In the genomic region with DNA sequence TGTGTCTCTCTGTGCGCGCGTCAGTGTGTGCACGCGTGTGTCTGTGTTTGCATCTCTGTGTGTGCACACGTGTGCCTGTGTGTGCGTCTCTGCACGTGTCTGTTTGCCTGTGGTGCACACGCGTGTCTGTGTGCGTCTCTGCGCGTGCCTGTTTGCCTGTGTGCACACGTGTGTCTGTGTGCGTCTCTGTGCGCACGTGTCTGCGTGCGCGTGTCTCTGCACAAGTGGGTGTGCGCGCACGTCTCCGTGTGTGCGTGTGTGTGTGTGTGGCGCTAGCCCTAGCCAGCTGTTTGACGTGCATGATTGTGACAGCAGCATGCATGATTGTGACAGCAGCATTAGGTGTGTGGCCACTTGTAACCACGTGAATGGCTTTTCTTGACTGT, we compare ENCODE assay signal across 10 cellular contexts. TPM values are rescaled to one million over a fixed set of nuclear protein-coding genes. Genes with fewer than 3 reads are reported as not detected.
DNase-seq lines count a peak whose midpoint lies in the region; FAIRE-seq and TF ChIP-seq lines count a peak whose summit lies in the region.
"Had no signal": no experiment of that assay in that cellular context is flagged by ENCODE, and none has a peak within 500 bp of the region (broad histone marks: within the 10 kb centered on the region; RNA-seq: fewer than 3 reads in every experiment).

No MANE protein-coding gene starts in this region.

- DNase-seq in DMS53 (lab: John Stamatoyannopoulos, UW), result peak; percentile 64
- no peak for DNase-seq in DMS53 treated with DMSO at 0.1 percent for 48 hours (lab: John Stamatoyannopoulos, UW; ENCODE audit: unreplicated experiment)
- peak; percentile 36 for DNase-seq in cerebellar cortex (ENCODE audit: low spot score)
- DNase-seq in kidney, result no peak
- DNase-seq in stomach, result no peak
- no peak for DNase-seq in NCI-H446 (lab: John Stamatoyannopoulos, UW)
- no peak for DNase-seq in NCI-H2107 treated with DMSO at 0.1 percent for 48 hours (lab: John Stamatoyannopoulos, UW; ENCODE audit: unreplicated experiment)
- no peak for DNase-seq in NCI-H226
- DNase-seq: NCI-H510A treated with DMSO at 0.1 percent for 48 hours, SW 1271 had no signal

- intact Hi-C loops in kidney (cut with DNase I) (no loop called here), stomach (cut with DNase I; ENCODE audit: low total_unique reads) (no loop called here)

- H3K9me3 ChIP-seq in kidney (ENCODE audit: control insufficient read depth in 1 of 2, low read length in 2 of 2) (no peaks in the 10 kb centered on the region), stomach (peaks cover 3 to 68% (median 42%) of the 10 kb centered on the region in 4 donors)

- no peak for TF ChIP-seq EP300 in stomach (IDR thresholded peaks at IDR 0.05)

- no peak for TF ChIP-seq POLR2A in stomach (IDR thresholded peaks at IDR 0.05)

- peaks cover 4 to 8% of the 10 kb centered on the region in 2 donors for H3K4me1 ChIP-seq in kidney (ENCODE audit: control insufficient read depth in 1 of 2, insufficient read depth in 1 of 2, low read depth in 1 of 2, low read length in 2 of 2)
- peaks cover 0 to 20% (median 7%) of the 10 kb centered on the region in 4 donors for H3K4me1 ChIP-seq in stomach

- TF ChIP-seq CTCF in kidney (IDR thresholded peaks at IDR 0.05; ENCODE audit: borderline replicate concordance, extremely low read depth, insufficient read depth) (no peak), stomach (IDR thresholded peaks at IDR 0.05) (no peak)

- FAIRE-seq in kidney (lab: Jason Lieb, UNC), result no peak

- no peaks in the 10 kb centered on the region for H3K36me3 ChIP-seq in kidney (ENCODE audit: control insufficient read depth in 1 of 2, insufficient read depth in 2 of 2, low read length in 2 of 2)
- no peaks in the 10 kb centered on the region for H3K36me3 ChIP-seq in stomach

- no peak overlapping the region for H3K27ac ChIP-seq in kidney (ENCODE audit: low read depth in 2 of 2, low read length in 2 of 2)
- H3K27ac ChIP-seq in stomach, result no peak overlapping the region

- H3K4me3 ChIP-seq in kidney (ENCODE audit: low read length in 2 of 2), result peak overlapping the region; percentile 62 to 74
- peak overlapping the region; percentile 33 to 37 (median 34) for H3K4me3 ChIP-seq in stomach

- peaks cover 0 to 9% (median 5%) of the 10 kb centered on the region in 3 donors for H3K27me3 ChIP-seq in stomach

- H3K9ac ChIP-seq in kidney (ENCODE audit: low read length in 2 of 2), result no peak overlapping the region

- 27 to 35% (median 28%) methylated on average over 28 of the region's 28 CpGs for WGBS in stomach, 5 donors

RNA-seq across cellular contexts. Expression of a gene that starts 31.1 kb away (rescaled TPM):
- 50.8 TPM for total RNA-seq in kidney
- 21.0 TPM for polyA plus RNA-seq in kidney (ENCODE audit: insufficient read depth, low read depth, low replicate concordance)
- 100 to 1,000 TPM in 1 of 5 donors, 10 to 100 TPM in 3, 1 to 10 TPM in 1; 8.7 to 108 (median 63.5) TPM for total RNA-seq in stomach
- 10 to 100 TPM; 19.2 to 24.7 (median 22.2) TPM for polyA plus RNA-seq in stomach

RNA-seq across cellular contexts. Expression of a gene that starts 31.5 kb away (rescaled TPM):
- 4.6 TPM for total RNA-seq in kidney
- 1.5 TPM for polyA plus RNA-seq in kidney (ENCODE audit: insufficient read depth, low read depth, low replicate concordance)
- total RNA-seq in stomach, result 10 to 100 TPM in 1 of 5 donors, 1 to 10 TPM in 3, under 1 TPM in 1; 0.45 to 16.3 (median 2.3) TPM
- polyA plus RNA-seq in stomach, result 1 to 10 TPM; 2.1 to 3.4 (median 2.3) TPM

Comparison
In these comparisons a context has a peak if more than half of its experiments do, and no peak if none do; other contexts are left out.
1. DNase-seq: peak in DMS53 (single experiment) and cerebellar cortex (single experiment); none in DMS53 treated with DMSO at 0.1 percent for 48 hours (single experiment), kidney (single experiment), stomach (single experiment), NCI-H446 (0 of 2), NCI-H2107 treated with DMSO at 0.1 percent for 48 hours (single experiment) and NCI-H226 (single experiment).